Comparison of ENCODE assay signal across 8 cellular contexts in the genomic region with DNA sequence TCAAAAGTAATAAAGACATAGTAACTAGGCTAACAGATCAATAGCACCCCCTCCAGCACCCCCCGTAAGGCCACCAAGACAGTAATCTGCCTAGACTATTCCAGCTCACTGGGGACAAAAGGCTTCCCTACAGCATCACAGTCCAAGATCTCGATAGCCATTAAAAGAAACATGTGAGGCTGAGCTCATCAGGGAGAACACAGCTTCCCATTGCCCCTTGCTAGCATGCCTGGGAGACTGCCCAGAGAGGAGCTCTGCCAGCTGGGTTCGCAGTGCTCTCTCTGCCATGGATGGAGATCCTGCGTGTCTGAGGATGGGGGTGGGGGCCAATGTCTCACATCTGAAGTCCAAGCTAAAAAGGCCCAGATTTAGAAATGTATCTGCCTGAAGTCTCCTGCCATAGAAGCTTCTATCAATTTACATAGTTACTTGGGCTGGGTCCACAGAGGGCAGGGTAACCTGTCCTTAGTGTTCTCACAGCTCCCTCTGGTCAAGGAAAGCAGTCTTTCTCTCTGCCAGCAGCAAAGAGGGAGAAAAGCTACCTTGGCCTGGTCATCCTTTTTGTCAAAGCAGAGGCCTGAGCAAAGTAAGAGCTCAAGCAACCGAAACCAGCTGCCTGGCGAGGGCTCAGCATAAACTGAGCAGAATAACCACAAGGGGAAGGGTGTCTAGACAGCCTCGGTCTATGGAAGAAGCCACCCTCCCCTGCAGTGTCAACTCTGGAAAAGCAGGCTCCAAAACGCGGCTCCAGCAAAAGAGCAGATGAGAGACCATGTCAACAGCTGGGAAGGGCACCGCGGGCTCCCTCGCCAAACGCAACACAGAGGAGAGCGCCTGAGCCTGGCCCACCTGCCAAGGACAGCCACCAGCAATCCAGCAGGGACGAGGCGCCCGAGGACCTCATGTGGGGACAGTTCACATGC. TPM values are rescaled to one million over a fixed set of nuclear protein-coding genes. Genes with fewer than 3 reads are reported as not detected.
A peak's percentile ranks its signal among the peaks of the same experiment; 100 is the strongest.
DNase-seq lines count a peak whose midpoint lies in the region; ATAC-seq, FAIRE-seq and TF ChIP-seq lines count a peak whose summit lies in the region.

No MANE protein-coding gene starts in this region.

- peak; percentile 59 for DNase-seq in AG20443 (ENCODE audit: low spot score)
- no peak for DNase-seq in T-helper 2 cell treated with Interferon-gamma antibody and Interleukin-4, amounts not matched to agents 5 μg/mL and 100 μg/mL, for 36 hours (ENCODE audit: low spot score)
- DNase-seq in frontal cortex (ENCODE audit: low spot score in 2 of 2): peak; percentile 52 to 54
- no peak for DNase-seq in progenitor cell of endocrine pancreas (ENCODE audit: low spot score, unreplicated experiment)
- no peak for DNase-seq in HuH-7.5 (ENCODE audit: low spot score)
- DNase-seq in OCI-M1 (lab: John Stamatoyannopoulos, UW): no peak
- no peak for DNase-seq in NCI-H187 treated with DMSO at 0.1 percent for 48 hours (lab: John Stamatoyannopoulos, UW)

- peak; percentile 62 for ATAC-seq in GM19395 (IDR thresholded peaks at IDR 0.05; ENCODE audit: unreplicated experiment)

- peaks cover 37% of the 10 kb centered on the region for H3K36me3 Mint-ChIP-seq in T-helper 2 cell treated with Interferon-gamma antibody and Interleukin-4, amounts not matched to agents 5 μg/mL and 100 μg/mL, for 36 hours (ENCODE audit: low read depth)
- H3K36me3 Mint-ChIP-seq in progenitor cell of endocrine pancreas (ENCODE audit: insufficient read depth): no peaks in the 10 kb centered on the region

- peak overlapping the region; percentile 5 for H3K27ac Mint-ChIP-seq in T-helper 2 cell treated with Interferon-gamma antibody and Interleukin-4, amounts not matched to agents 5 μg/mL and 100 μg/mL, for 36 hours
- H3K27ac Mint-ChIP-seq in progenitor cell of endocrine pancreas: peak overlapping the region; percentile 11

- FAIRE-seq in frontal cortex (lab: Jason Lieb, UNC): peak; percentile 61

- TF ChIP-seq CTCF in progenitor cell of endocrine pancreas (IDR thresholded peaks at IDR 0.05; ENCODE audit: unreplicated experiment): no peak

- H3K27me3 Mint-ChIP-seq in T-helper 2 cell treated with Interferon-gamma antibody and Interleukin-4, amounts not matched to agents 5 μg/mL and 100 μg/mL, for 36 hours (ENCODE audit: low read depth): no peaks in the 10 kb centered on the region
- H3K27me3 Mint-ChIP-seq in progenitor cell of endocrine pancreas: no peaks in the 10 kb centered on the region

- peaks cover 83% of the 10 kb centered on the region for H3K4me1 Mint-ChIP-seq in T-helper 2 cell treated with Interferon-gamma antibody and Interleukin-4, amounts not matched to agents 5 μg/mL and 100 μg/mL, for 36 hours (ENCODE audit: low read depth)
- H3K4me1 Mint-ChIP-seq in progenitor cell of endocrine pancreas (ENCODE audit: low read depth): peaks cover 60% of the 10 kb centered on the region

- peak overlapping the region; percentile 63 for H3K4me3 Mint-ChIP-seq in T-helper 2 cell treated with Interferon-gamma antibody and Interleukin-4, amounts not matched to agents 5 μg/mL and 100 μg/mL, for 36 hours
- no peak overlapping the region for H3K4me3 Mint-ChIP-seq in progenitor cell of endocrine pancreas (ENCODE audit: low read depth)

- peaks cover 14% of the 10 kb centered on the region for H3K9me3 Mint-ChIP-seq in T-helper 2 cell treated with Interferon-gamma antibody and Interleukin-4, amounts not matched to agents 5 μg/mL and 100 μg/mL, for 36 hours
- peaks cover 6% of the 10 kb centered on the region for H3K9me3 Mint-ChIP-seq in progenitor cell of endocrine pancreas (ENCODE audit: low read depth)

RNA-seq across cellular contexts. Expression of gene LRIG1, which starts 17.6 kb away (rescaled TPM):
- 51.8 TPM for total RNA-seq in frontal cortex
- total RNA-seq in progenitor cell of endocrine pancreas: 31.4 and 32.4 TPM in 2 replicates

Comparison
In these comparisons a context has a peak if more than half of its experiments do, and no peak if none do; other contexts are left out.
1. DNase-seq: peak in AG20443 (single experiment) and frontal cortex (2 of 2); none in T-helper 2 cell treated with Interferon-gamma antibody and Interleukin-4, amounts not matched to agents 5 μg/mL and 100 μg/mL, for 36 hours (single experiment), progenitor cell of endocrine pancreas (single experiment), HuH-7.5 (single experiment), OCI-M1 (single experiment) and NCI-H187 treated with DMSO at 0.1 percent for 48 hours (single experiment).